In the genomic region with DNA sequence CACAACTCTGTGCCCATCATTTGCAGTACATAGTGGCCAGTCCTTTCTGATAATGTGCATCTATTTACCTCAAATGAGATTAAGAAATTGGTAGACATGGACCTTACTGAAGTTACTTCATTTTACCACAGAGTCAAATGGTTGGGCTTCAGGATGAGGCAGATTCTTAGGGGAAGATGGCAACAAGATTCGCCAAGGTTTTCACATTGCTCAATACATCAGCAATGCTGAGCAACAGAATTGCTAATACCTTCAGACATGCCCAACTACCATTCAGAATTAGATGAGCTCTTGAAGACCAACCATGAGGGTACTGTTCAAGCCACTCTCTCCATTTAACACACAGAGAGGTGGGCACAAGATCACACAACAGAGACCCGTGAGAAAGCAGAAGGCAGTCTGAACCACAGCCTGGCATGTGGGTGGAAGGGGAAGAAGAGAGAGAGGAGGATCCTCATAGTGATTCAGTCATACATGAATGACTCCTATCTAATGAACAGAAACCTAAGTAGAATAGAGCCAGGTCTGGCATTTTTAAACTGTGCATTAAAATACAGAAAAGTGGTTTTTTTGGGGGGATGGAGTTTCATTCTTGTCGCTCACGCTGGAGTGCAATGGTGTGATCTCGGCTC, we compare ENCODE assay signal across 14 cellular contexts. TPM values are rescaled to one million over a fixed set of nuclear protein-coding genes. Genes with fewer than 3 reads are reported as not detected.
DNase-seq lines count a peak whose midpoint lies in the region; ATAC-seq and TF ChIP-seq lines count a peak whose summit lies in the region.
"Had no signal": no experiment of that assay in that cellular context is flagged by ENCODE, and none has a peak within 500 bp of the region (broad histone marks: within the 10 kb centered on the region; RNA-seq: fewer than 3 reads in every experiment).

No MANE protein-coding gene starts in this region.

- no peaks in the 10 kb centered on the region for H3K27me3 Mint-ChIP-seq in Caco-2 (ENCODE audit: insufficient read depth, unreplicated experiment)

- POLR2A ChIA-PET in Caco-2 (lab: Charles Lee) = no interaction called here

- H3K4me3 Mint-ChIP-seq in Caco-2 (ENCODE audit: unreplicated experiment) = no peak overlapping the region
- H3K4me3 Mint-ChIP-seq: activated naive CD8-positive, alpha-beta T cell treated with anti-CD3 and anti-CD28 coated beads, Interleukin-2, amount 10 ng/mL, durations not matched to agents 7 days and 5 days; CD8-positive, alpha-beta memory T cell had no signal

- BruUV-seq in Caco-2 (replicated peaks; lab: Mats Ljungman, UMichigan) = no TSS peak

- peaks cover 0 to 94% (median 0%) of the 10 kb centered on the region in 11 experiments; a peak in 3 of 22 replicates for H4K20me1 ChIP-seq in BLaER1 treated with 17β-estradiol and CSF1 and Interleukin-3, amounts not matched to agents 10 nM and 100 nM

- H3K27ac Mint-ChIP-seq in Caco-2 (ENCODE audit: unreplicated experiment) = no peak overlapping the region
- H3K27ac Mint-ChIP-seq: activated naive CD8-positive, alpha-beta T cell treated with anti-CD3 and anti-CD28 coated beads, Interleukin-2, amount 10 ng/mL, durations not matched to agents 7 days and 5 days; CD8-positive, alpha-beta memory T cell had no signal

- H3K36me3 Mint-ChIP-seq in Caco-2 (ENCODE audit: insufficient read depth, unreplicated experiment) = no peaks in the 10 kb centered on the region
- H3K36me3 Mint-ChIP-seq: activated naive CD8-positive, alpha-beta T cell treated with anti-CD3 and anti-CD28 coated beads, Interleukin-2, amount 10 ng/mL, durations not matched to agents 7 days and 5 days; CD8-positive, alpha-beta memory T cell had no signal

- H3K9ac ChIP-seq in BLaER1 treated with 17β-estradiol and CSF1 and Interleukin-3, amounts not matched to agents 10 nM and 100 nM = peak overlapping the region in 1 of 11 experiments; percentile 12; a peak in 1 of 22 replicates

- intact Hi-C loops in Caco-2 (cut with micrococcal nuclease; ENCODE audit: unreplicated experiment) = no loop called here

- peak overlapping the region in 2 of 11 experiments; percentile 24 to 40; a peak in 4 of 22 replicates for H3K27ac ChIP-seq in BLaER1 treated with 17β-estradiol and CSF1 and Interleukin-3, amounts not matched to agents 10 nM and 100 nM
- no peak overlapping the region for H3K27ac ChIP-seq in HL-60 (replicated peaks)

- no peaks in the 10 kb centered on the region for H3K4me1 Mint-ChIP-seq in Caco-2 (ENCODE audit: low read depth, unreplicated experiment)
- H3K4me1 Mint-ChIP-seq: activated naive CD8-positive, alpha-beta T cell treated with anti-CD3 and anti-CD28 coated beads, Interleukin-2, amount 10 ng/mL, durations not matched to agents 7 days and 5 days; CD8-positive, alpha-beta memory T cell had no signal

- H3K36me3 ChIP-seq in BLaER1 treated with 17β-estradiol and CSF1 and Interleukin-3, amounts not matched to agents 10 nM and 100 nM = peaks cover 0 to 33% (median 0%) of the 10 kb centered on the region in 11 experiments; a peak in 4 of 22 replicates
- no peaks in the 10 kb centered on the region for H3K36me3 ChIP-seq in Caco-2 (ENCODE audit: control insufficient read depth, insufficient read depth, low read length)
- H3K36me3 ChIP-seq: HAP-1 had no signal

- peaks cover 0 to 15% (median 0%) of the 10 kb centered on the region in 11 experiments; a peak in 2 of 22 replicates for H3K9me3 ChIP-seq in BLaER1 treated with 17β-estradiol and CSF1 and Interleukin-3, amounts not matched to agents 10 nM and 100 nM (replicated peaks in 1 of 11)
- no peaks in the 10 kb centered on the region; the same call in 1 of the 2 replicates for H3K9me3 ChIP-seq in Caco-2
- H3K9me3 ChIP-seq: HAP-1 had no signal

- peak; percentile 56 for ATAC-seq in GM18909 (IDR thresholded peaks at IDR 0.05; ENCODE audit: poor library complexity, unreplicated experiment)

- peak; percentile 23 to 39 for DNase-seq in HL-60 (ENCODE audit: low read depth in 1 of 2, low spot score in 1 of 2)
- DNase-seq in fibroblast of peridontal ligament (ENCODE audit: extremely low read depth) = peak; percentile 17
- no peak for DNase-seq in activated gamma-delta T cell treated with Interleukin-2 at 50 U/mL for 16 hours
- no peak for DNase-seq in Caco-2
- no peak for DNase-seq in amygdala (lab: John Stamatoyannopoulos, UW)
- no peak for DNase-seq in AG08395 (ENCODE audit: low spot score)
- DNase-seq: activated CD4-positive, alpha-beta T cell treated with anti-CD3 and anti-CD28 coated beads, Interleukin-2, amount 50 U/mL, for 4 hours; activated naive CD8-positive, alpha-beta T cell treated with anti-CD3 and anti-CD28 coated beads, Interleukin-2, amount 10 ng/mL, durations not matched to agents 7 days and 5 days; CD8-positive, alpha-beta memory T cell; NCI-H2171 treated with DMSO at 0.1 percent for 48 hours; retina had no signal

- peak overlapping the region; percentile 47 to 78 (median 67) for H3K4me2 ChIP-seq in BLaER1 treated with 17β-estradiol and CSF1 and Interleukin-3, amounts not matched to agents 10 nM and 100 nM

- no peak for TF ChIP-seq CTCF in HL-60 (IDR thresholded peaks at IDR 0.05; ENCODE audit: insufficient read depth, low read length)
- no peak for TF ChIP-seq CTCF in Caco-2 (IDR thresholded peaks at IDR 0.05; ENCODE audit: insufficient read depth in 1 of 2, low read depth in 1 of 2, low read length in 1 of 2, severe bottlenecking in 1 of 2, unreplicated experiment in 1 of 2)

- H3K4me1 ChIP-seq in BLaER1 treated with 17β-estradiol and CSF1 and Interleukin-3, amounts not matched to agents 10 nM and 100 nM = peaks cover 18 to 42% (median 36%) of the 10 kb centered on the region in 10 experiments
- no peaks in the 10 kb centered on the region for H3K4me1 ChIP-seq in Caco-2
- H3K4me1 ChIP-seq: HAP-1 had no signal

- H3K27me3 ChIP-seq in BLaER1 treated with 17β-estradiol and CSF1 and Interleukin-3, amounts not matched to agents 10 nM and 100 nM = no peaks in the 10 kb centered on the region
- no peaks in the 10 kb centered on the region for H3K27me3 ChIP-seq in HL-60 (ENCODE audit: insufficient read depth, poor library complexity, severe bottlenecking)
- H3K27me3 ChIP-seq in Caco-2 (replicated peaks; ENCODE audit: control insufficient read depth, insufficient read depth, low read length) = no peaks in the 10 kb centered on the region

- no peaks in the 10 kb centered on the region for H3K9me3 Mint-ChIP-seq in Caco-2 (ENCODE audit: unreplicated experiment)

- no peak overlapping the region for H3K4me3 ChIP-seq in BLaER1 treated with 17β-estradiol and CSF1 and Interleukin-3, amounts not matched to agents 10 nM and 100 nM
- H3K4me3 ChIP-seq in HL-60 (replicated peaks; ENCODE audit: insufficient read depth, low read length) = no peak overlapping the region
- no peak overlapping the region for H3K4me3 ChIP-seq in Caco-2 (ENCODE audit: low read depth, low read length)
- H3K4me3 ChIP-seq: HAP-1 had no signal

- CTCF ChIA-PET in Caco-2 (lab: Charles Lee) = no interaction called here

RNA-seq across cellular contexts. Expression of a gene that starts 28.5 kb away (rescaled TPM):
- 7.8 and 8.2 TPM in 2 replicates for total RNA-seq in Caco-2 (2022)

Comparison
In these comparisons a context has a peak if more than half of its experiments do, and no peak if none do; other contexts are left out.
1. DNase-seq: peak in HL-60 (2 of 2) and fibroblast of peridontal ligament (single experiment); none in activated gamma-delta T cell treated with Interleukin-2 at 50 U/mL for 16 hours (single experiment), Caco-2 (0 of 2), amygdala (0 of 56) and AG08395 (single experiment).